Comparison of ENCODE assay signal across 14 cellular contexts in genomic region chr11:1006762-1007161, GRCh38. TPM values are rescaled to one million over a fixed set of nuclear protein-coding genes. Genes with fewer than 3 reads are reported as not detected.
A peak's percentile ranks its signal among the peaks of the same experiment; 100 is the strongest.
DNase-seq lines count a peak whose midpoint lies in the region; ATAC-seq and TF ChIP-seq lines count a peak whose summit lies in the region.
"Had no signal": no experiment of that assay in that cellular context is flagged by ENCODE, and none has a peak within 500 bp of the region (broad histone marks: within the 10 kb centered on the region; RNA-seq: fewer than 3 reads in every experiment).

No MANE protein-coding gene starts in this region.

- no peak overlapping the region for H2BK15ac ChIP-seq in H9 (ENCODE audit: low read depth, low read length)

- H3K14ac ChIP-seq in H9 (ENCODE audit: insufficient read depth, low read length) = no peak overlapping the region

- H3K4me3 Mint-ChIP-seq in H9 = no peak overlapping the region
- H3K4me3 Mint-ChIP-seq: activated CD8-positive, alpha-beta T cell treated with anti-CD3 and anti-CD28 coated beads, Interleukin-2, amount 10 ng/mL, durations not matched to agents 7 days and 5 days had no signal

- no peak overlapping the region for H2BK20ac ChIP-seq in H9 (ENCODE audit: low read depth, low read length, poor library complexity, severe bottlenecking)

- no peak overlapping the region for H4K5ac ChIP-seq in H9 (ENCODE audit: insufficient read length, low read depth, low read length)

- no peak overlapping the region for H2AFZ ChIP-seq in H9 (ENCODE audit: low read length)

- H4K91ac ChIP-seq in H9 (ENCODE audit: insufficient read length, low read depth, low read length) = no peak overlapping the region

- no peak overlapping the region for H2BK120ac ChIP-seq in H9 (ENCODE audit: low read depth, low read length, poor library complexity, severe bottlenecking)

- H3K27ac Mint-ChIP-seq in H9 = peak overlapping the region; percentile 10 to 89 (median 62); a peak in 4 of 7 replicates
- H3K27ac Mint-ChIP-seq: activated CD8-positive, alpha-beta T cell treated with anti-CD3 and anti-CD28 coated beads, Interleukin-2, amount 10 ng/mL, durations not matched to agents 7 days and 5 days had no signal

- no peaks in the 10 kb centered on the region for H3K23me2 ChIP-seq in H9 (ENCODE audit: insufficient read length, low read depth, low read length, poor library complexity, severe bottlenecking)

- H3K4me3 ChIP-seq in endocrine pancreas (ENCODE audit: control insufficient read depth, insufficient read depth, low read length) = no peak overlapping the region
- H3K4me3 ChIP-seq in psoas muscle = peak overlapping the region; percentile 35
- H3K4me3 ChIP-seq in BE2C (ENCODE audit: low read depth, low read length) = no peak overlapping the region
- H3K4me3 ChIP-seq: ascending aorta, GM12878 had no signal

- H4K8ac ChIP-seq in H9 (replicated peaks; ENCODE audit: insufficient read length, low read depth, low read length) = no peak overlapping the region

- H4K20me1 ChIP-seq in H9 (ENCODE audit: control insufficient read depth, insufficient read depth, insufficient read length) = no peaks in the 10 kb centered on the region

- peaks cover 21 to 72% (median 60%) of the 10 kb centered on the region in 3 experiments; a peak in 6 of 7 replicates for H3K36me3 Mint-ChIP-seq in H9 (ENCODE audit: insufficient read depth in 1 of 3, low read depth in 3 of 3)

- H3K79me2 ChIP-seq in H9 (ENCODE audit: insufficient read depth, low read length) = no peaks in the 10 kb centered on the region

- no peak overlapping the region for H3K4ac ChIP-seq in H9 (ENCODE audit: low read depth, low read length)

- H2BK12ac ChIP-seq in H9 (ENCODE audit: insufficient read length, low read depth, low read length) = no peak overlapping the region

- ATAC-seq in psoas muscle = peak; percentile 92 to 94 (median 94)
- no peak for ATAC-seq in foreskin keratinocyte
- ATAC-seq in HG02642 (IDR thresholded peaks at IDR 0.05; ENCODE audit: poor library complexity, unreplicated experiment) = no peak
- ATAC-seq: activated CD8-positive, alpha-beta T cell treated with anti-CD3 and anti-CD28 coated beads, Interleukin-2, amount 10 ng/mL, durations not matched to agents 7 days and 5 days; GM12878 had no signal

- WGBS in H9 (ENCODE audit: extremely low coverage, insufficient read length, low lambda C conversion rate) = no CpG with 5 or more reads among the region's 13 CpGs
- 37 to 53% (median 45%) methylated on average over 13 of the region's 13 CpGs for WGBS in psoas muscle, 3 donors

- no peak overlapping the region for H3K4me2 ChIP-seq in H9 (ENCODE audit: insufficient read depth, insufficient read length, low read length)

- H3K27me3 ChIP-seq in H9 (ENCODE audit: insufficient read depth, low read length) (no peaks in the 10 kb centered on the region), endocrine pancreas (ENCODE audit: control insufficient read depth, insufficient read depth, low read length) (no peaks in the 10 kb centered on the region), psoas muscle (ENCODE audit: insufficient read depth in 3 of 3, low read length in 2 of 3) (no peaks in the 10 kb centered on the region), foreskin keratinocyte (no peaks in the 10 kb centered on the region), BE2C (no peaks in the 10 kb centered on the region)
- H3K27me3 ChIP-seq: ascending aorta had no signal

- H3K9ac ChIP-seq in H9 (ENCODE audit: extremely low read depth, insufficient read length, low read length) (no peak overlapping the region), endocrine pancreas (ENCODE audit: control insufficient read depth, insufficient read depth, low read length) (peak overlapping the region; percentile 16)

- no peak overlapping the region for H2BK5ac ChIP-seq in H9 (ENCODE audit: insufficient read length, low read length)

- no peak overlapping the region for H3T11ph ChIP-seq in H9 (ENCODE audit: low read length)

- H3K36me3 ChIP-seq in endocrine pancreas (ENCODE audit: control insufficient read depth, insufficient read depth, low read length) (peaks cover 8% of the 10 kb centered on the region), psoas muscle (ENCODE audit: insufficient read depth in 1 of 2, low read depth in 1 of 2) (peaks cover 4 to 87% of the 10 kb centered on the region in 2 donors), BE2C (peaks cover 26% of the 10 kb centered on the region)

- H3K4me1 ChIP-seq in H9 (ENCODE audit: insufficient read depth, low read length) (no peaks in the 10 kb centered on the region), endocrine pancreas (ENCODE audit: control insufficient read depth, insufficient read depth, low read length) (no peaks in the 10 kb centered on the region), psoas muscle (peaks cover 10% of the 10 kb centered on the region), foreskin keratinocyte (no peaks in the 10 kb centered on the region), BE2C (peaks cover 4% of the 10 kb centered on the region)
- H3K4me1 ChIP-seq: ascending aorta had no signal

- no peak overlapping the region for H3K23ac ChIP-seq in H9 (ENCODE audit: insufficient read length, low read depth, low read length)

- no peaks in the 10 kb centered on the region for H3K9me3 ChIP-seq in H9 (ENCODE audit: control insufficient read depth, low read depth, low read length)
- no peaks in the 10 kb centered on the region for H3K9me3 ChIP-seq in endocrine pancreas (ENCODE audit: control insufficient read depth, low read length)
- no peaks in the 10 kb centered on the region for H3K9me3 ChIP-seq in psoas muscle
- no peaks in the 10 kb centered on the region for H3K9me3 ChIP-seq in BE2C
- H3K9me3 ChIP-seq: ascending aorta had no signal

- 0 out of 4 replicates have a peak, but pooled peaks cover 0 to 3% of the 10 kb centered on the region in 2 experiments for H3K4me1 Mint-ChIP-seq in H9

- no peaks in the 10 kb centered on the region for H3K27me3 Mint-ChIP-seq in H9 (ENCODE audit: low read depth)

- H3K27ac ChIP-seq in H9 (ENCODE audit: insufficient read length, low read depth, low read length) = no peak overlapping the region
- H3K27ac ChIP-seq in psoas muscle = peak overlapping the region; percentile 81
- no peak overlapping the region for H3K27ac ChIP-seq in foreskin keratinocyte
- H3K27ac ChIP-seq: ascending aorta had no signal

- no peak for DNase-seq in H9
- peak; percentile 83 for DNase-seq in NCI-H345 treated with DMSO at 0.1 percent for 48 hours (lab: John Stamatoyannopoulos, UW; ENCODE audit: unreplicated experiment)
- DNase-seq in psoas muscle = no peak
- no peak for DNase-seq in foreskin keratinocyte
- no peak for DNase-seq in BE2C
- DNase-seq: activated CD8-positive, alpha-beta T cell treated with anti-CD3 and anti-CD28 coated beads, Interleukin-2, amount 10 ng/mL, durations not matched to agents 7 days and 5 days; activated effector memory CD4-positive, alpha-beta T cell treated with anti-CD3 and anti-CD28 coated beads, Interleukin-2, amount 50 U/mL, for 16 hours; effector CD8-positive, alpha-beta T cell had no signal

- no peak overlapping the region for H3K56ac ChIP-seq in H9 (ENCODE audit: insufficient read length, low read depth, low read length)

- TF ChIP-seq CTCF in H9 (conservative IDR thresholded peaks at IDR 0.05) (no peak), psoas muscle (IDR thresholded peaks at IDR 0.05) (no peak), foreskin keratinocyte (conservative IDR thresholded peaks at IDR 0.05) (no peak), BE2C (IDR thresholded peaks at IDR 0.05; ENCODE audit: low read depth, low read length) (no peak)

- no peaks in the 10 kb centered on the region; a peak in 1 of 5 replicates for H3K9me3 Mint-ChIP-seq in H9

- no peak overlapping the region for H2AK5ac ChIP-seq in H9 (ENCODE audit: insufficient read length, low read length)

- no peaks in the 10 kb centered on the region for H3K79me1 ChIP-seq in H9 (ENCODE audit: insufficient read depth, low read depth, low read length, poor library complexity, severe bottlenecking)

- intact Hi-C loops in psoas muscle (cut with DNase I) = no loop called here

- no peak overlapping the region for H3K18ac ChIP-seq in H9 (ENCODE audit: insufficient read length, low read depth, low read length)

RNA-seq across cellular contexts. Expression of gene MUC6, which starts 29.8 kb away (rescaled TPM):
- total RNA-seq in H9 (2021) = not detected in 2 replicates
- total RNA-seq in psoas muscle = not detected
- under 1 TPM; under 0.01 to 0.04 (median 0.01) TPM for polyA plus RNA-seq in psoas muscle
- not detected in 2 replicates for total RNA-seq in foreskin keratinocyte
- polyA plus RNA-seq in foreskin keratinocyte = not detected in 2 replicates
- 0.54 TPM for polyA plus RNA-seq in BE2C (2012; ENCODE audit: insufficient read depth, insufficient read length, low read depth)
- total RNA-seq: activated CD8-positive, alpha-beta T cell treated with anti-CD3 and anti-CD28 coated beads, Interleukin-2, amount 10 ng/mL, durations not matched to agents 7 days and 5 days; ascending aorta; fibroblast of villous mesenchyme; omental fat pad had no signal

Comparison
In these comparisons a context has a peak if more than half of its experiments do, and no peak if none do; other contexts are left out.
1. ATAC-seq: peak in psoas muscle (4 of 4); none in foreskin keratinocyte (single experiment) and HG02642 (single experiment).